20 cellular contexts compared by ENCODE assay signal in genomic region chr4:23947826-23948225, GRCh38. TPM values are rescaled to one million over a fixed set of nuclear protein-coding genes. Genes with fewer than 3 reads are reported as not detected.
A peak's percentile ranks its signal among the peaks of the same experiment; 100 is the strongest.
DNase-seq lines count a peak whose midpoint lies in the region; ATAC-seq and TF ChIP-seq lines count a peak whose summit lies in the region.
"Had no signal": no experiment of that assay in that cellular context is flagged by ENCODE, and none has a peak within 500 bp of the region (broad histone marks: within the 10 kb centered on the region; RNA-seq: fewer than 3 reads in every experiment).

No MANE protein-coding gene starts in this region.

- no peak overlapping the region for H4K91ac ChIP-seq in IMR-90 (ENCODE audit: insufficient read depth, low read depth, low read length)
- H4K91ac ChIP-seq in mesenchymal stem cell (ENCODE audit: low read length): no peak overlapping the region
- no peak overlapping the region for H4K91ac ChIP-seq in neuronal stem cell (ENCODE audit: low read depth, low read length, poor library complexity)

- H3K4me2 ChIP-seq in IMR-90 (ENCODE audit: low read depth, low read length) (no peak overlapping the region), mesenchymal stem cell (ENCODE audit: low read length, poor library complexity, severe bottlenecking) (no peak overlapping the region), neuronal stem cell (ENCODE audit: insufficient read depth, low read length, poor library complexity, severe bottlenecking) (no peak overlapping the region)
- H3K4me2 ChIP-seq: GM23338 had no signal

- intact Hi-C loops in IMR-90 (cut with micrococcal nuclease): no loop called here

- H3K4me1 ChIP-seq in IMR-90 (ENCODE audit: control insufficient read depth, insufficient read depth, low read length) (no peaks in the 10 kb centered on the region; the same call in 1 of the 2 replicates), mesenchymal stem cell (ENCODE audit: control insufficient read depth, insufficient read depth, low read depth, low read length) (peaks cover 8% of the 10 kb centered on the region), neuronal stem cell (ENCODE audit: control insufficient read depth in 2 of 2, insufficient read depth in 1 of 2, low read depth in 1 of 2, low read length in 2 of 2) (peaks cover 4 to 6% of the 10 kb centered on the region in 2 donors)
- H3K4me1 ChIP-seq: HAP-1 had no signal

- no peak for TF ChIP-seq RAD21 in IMR-90 (IDR thresholded peaks at IDR 0.05; ENCODE audit: low read length)

- H3K18ac ChIP-seq in IMR-90 (ENCODE audit: low read depth, low read length) (no peak overlapping the region), mesenchymal stem cell (ENCODE audit: low read depth in 1 of 2, low read length in 2 of 2) (peak overlapping the region in 1 of 2 experiments; percentile 85), neuronal stem cell (ENCODE audit: low read length) (no peak overlapping the region)

- H3K36me3 ChIP-seq in IMR-90 (ENCODE audit: control insufficient read depth, insufficient read depth, low read length): no peaks in the 10 kb centered on the region
- no peaks in the 10 kb centered on the region for H3K36me3 ChIP-seq in brain microvascular endothelial cell (replicated peaks)
- H3K36me3 ChIP-seq in mesenchymal stem cell (ENCODE audit: control insufficient read depth in 1 of 2, insufficient read depth in 2 of 2, low read depth in 1 of 2, low read length in 2 of 2): no peaks in the 10 kb centered on the region
- H3K36me3 ChIP-seq in neuronal stem cell (replicated peaks in 1 of 2; ENCODE audit: control insufficient read depth in 2 of 2, insufficient read depth in 2 of 2, low read length in 2 of 2): no peaks in the 10 kb centered on the region
- H3K36me3 ChIP-seq: HAP-1 had no signal

- dilution Hi-C loops in IMR-90 (cut with HindIII; ENCODE audit: low sequenced_read_pairs, unreplicated experiment): no loop called here

- peak overlapping the region; percentile 29; the same call in 1 of the 2 replicates for H3K4ac ChIP-seq in IMR-90 (ENCODE audit: low read depth, low read length)
- no peak overlapping the region for H3K4ac ChIP-seq in mesenchymal stem cell (ENCODE audit: low read depth in 1 of 2, low read length in 2 of 2)
- no peak overlapping the region for H3K4ac ChIP-seq in neuronal stem cell (ENCODE audit: low read length)

- H2AK9ac ChIP-seq in IMR-90 (replicated peaks; ENCODE audit: low read depth, low read length, poor library complexity): no peak overlapping the region

- no peaks in the 10 kb centered on the region; the same call in 1 of the 2 replicates for H3K9me1 ChIP-seq in IMR-90 (ENCODE audit: insufficient read depth, low read length)

- H3K9me3 ChIP-seq in IMR-90 (ENCODE audit: control insufficient read depth, insufficient read depth, low read length): no peaks in the 10 kb centered on the region
- H3K9me3 ChIP-seq in mesenchymal stem cell (ENCODE audit: control insufficient read depth, low read length): no peaks in the 10 kb centered on the region
- H3K9me3 ChIP-seq in neuronal stem cell (replicated peaks in 1 of 2; ENCODE audit: control insufficient read depth in 2 of 2, insufficient read depth in 1 of 2, low read depth in 1 of 2, low read length in 2 of 2): no peaks in the 10 kb centered on the region
- H3K9me3 ChIP-seq: HAP-1 had no signal

- TF ChIP-seq POLR2A in IMR-90 (IDR thresholded peaks at IDR 0.05; ENCODE audit: low read depth, low read length): no peak

- in situ Hi-C loops in IMR-90 (cut with MboI; ENCODE audit: low sequenced_read_pairs) (no loop called here), brain microvascular endothelial cell (cut with HindIII; ENCODE audit: low pct_ligation_motif_present, low sequenced_read_pairs) (no loop called here)

- 50% methylated on average over 1 of the region's 4 CpGs; no CpG with 5 or more reads in 1 of the 2 experiments for WGBS in IMR-90 (ENCODE audit: extremely low coverage in 2 of 2, insufficient read length in 1 of 2), 2 experiments
- WGBS in mesenchymal stem cell: 58% methylated on average over 3 of the region's 4 CpGs
- WGBS in neuronal stem cell (ENCODE audit: extremely low coverage in 2 of 2, insufficient read length in 2 of 2, insufficient replicate concordance in 1 of 2), 2 donors: no CpG with 5 or more reads among the region's 4 CpGs

- CTCF ChIA-PET in IMR-90 (lab: Yijun Ruan, JAX): no interaction called here

- BruUV-seq in IMR-90 (replicated peaks; lab: Mats Ljungman, UMichigan): no TSS peak

- H3K23ac ChIP-seq in IMR-90 (ENCODE audit: low read depth, low read length) (no peak overlapping the region), mesenchymal stem cell (ENCODE audit: low read length in 2 of 2) (no peak overlapping the region), neuronal stem cell (ENCODE audit: low read depth, low read length, poor library complexity) (no peak overlapping the region)

- H4K5ac ChIP-seq in IMR-90 (ENCODE audit: low read depth, low read length): no peak overlapping the region

- H2BK20ac ChIP-seq in IMR-90 (ENCODE audit: low read depth, low read length): no peak overlapping the region; the same call in 1 of the 2 replicates

- H2BK5ac ChIP-seq in IMR-90 (ENCODE audit: low read depth, low read length, poor library complexity, severe bottlenecking): no peak overlapping the region
- no peak overlapping the region for H2BK5ac ChIP-seq in mesenchymal stem cell (ENCODE audit: low read depth, low read length, poor library complexity, severe bottlenecking)
- no peak overlapping the region for H2BK5ac ChIP-seq in neuronal stem cell (ENCODE audit: low read length)

- H3K9ac ChIP-seq in IMR-90 (ENCODE audit: low read depth, low read length) (no peak overlapping the region), mesenchymal stem cell (ENCODE audit: low read length) (no peak overlapping the region), neuronal stem cell (ENCODE audit: low read depth, low read length, poor library complexity) (no peak overlapping the region)

- DNase-seq in IMR-90: peak; percentile 11
- peak; percentile 20 for DNase-seq in brain microvascular endothelial cell
- peak; percentile 22 for DNase-seq in mesenchymal stem cell
- no peak for DNase-seq in neuronal stem cell (ENCODE audit: low spot score)
- DNase-seq in NCI-H345 treated with DMSO at 0.1 percent for 48 hours (lab: John Stamatoyannopoulos, UW; ENCODE audit: unreplicated experiment): no peak
- DNase-seq: C1 segment of cervical spinal cord; Calu3; CD4-positive, alpha-beta memory T cell; COR-L47; DMS53; DMS79 treated with DMSO at 0.1 percent for 48 hours; GF-D8; HFFc6 had no signal

- H3K56ac ChIP-seq in IMR-90 (ENCODE audit: extremely low read depth, insufficient read depth, low read length): no peak overlapping the region

- 0 out of 2 replicates have a peak overlapping the region, but pooled peaks have one; percentile 8 for H2BK120ac ChIP-seq in IMR-90 (ENCODE audit: low read depth, low read length)
- H2BK120ac ChIP-seq in mesenchymal stem cell (ENCODE audit: low read depth, low read length): no peak overlapping the region
- H2BK120ac ChIP-seq in neuronal stem cell (ENCODE audit: low read depth, low read length): no peak overlapping the region

- H2AFZ ChIP-seq in IMR-90 (replicated peaks; ENCODE audit: low read length, poor library complexity): peak overlapping the region; percentile 36
- H2AFZ ChIP-seq in mesenchymal stem cell (ENCODE audit: low read depth, low read length): no peak overlapping the region
- H2AFZ ChIP-seq in neuronal stem cell (ENCODE audit: low read length): peak overlapping the region; percentile 6
- H2AFZ ChIP-seq: GM23338 had no signal

- H2BK12ac ChIP-seq in mesenchymal stem cell (ENCODE audit: low read length in 2 of 2) (peak overlapping the region; percentile 51 to 89), neuronal stem cell (ENCODE audit: low read length) (no peak overlapping the region)

- TF ChIP-seq CTCF in IMR-90 (conservative IDR thresholded peaks at IDR 0.05; ENCODE audit: low read depth, low read length): no peak
- no peak for TF ChIP-seq CTCF in brain microvascular endothelial cell (IDR thresholded peaks at IDR 0.05; ENCODE audit: low read depth, low read length, missing control alignments)

- no peaks in the 10 kb centered on the region for H4K20me1 ChIP-seq in IMR-90 (ENCODE audit: insufficient read depth, low read length)

- no peaks in the 10 kb centered on the region for H3K27me3 ChIP-seq in IMR-90 (ENCODE audit: control insufficient read depth, insufficient read depth, low read length)
- H3K27me3 ChIP-seq in brain microvascular endothelial cell (replicated peaks): no peaks in the 10 kb centered on the region
- H3K27me3 ChIP-seq in mesenchymal stem cell (ENCODE audit: control insufficient read depth in 1 of 2, insufficient read depth in 1 of 2, low read length in 2 of 2): no peaks in the 10 kb centered on the region
- no peaks in the 10 kb centered on the region for H3K27me3 ChIP-seq in neuronal stem cell (ENCODE audit: control insufficient read depth in 3 of 3, insufficient read depth in 3 of 3, low read depth in 1 of 3, low read length in 3 of 3)

- H4K8ac ChIP-seq in IMR-90 (ENCODE audit: low read depth in 2 of 2, low read length in 2 of 2) (no peak overlapping the region), mesenchymal stem cell (ENCODE audit: low read length) (no peak overlapping the region), neuronal stem cell (ENCODE audit: low read depth, low read length) (no peak overlapping the region)

- POLR2A ChIA-PET in IMR-90 (lab: Charles Lee; ENCODE audit: unreplicated experiment): no interaction called here

- ATAC-seq in IMR-90 (ENCODE audit: low read depth): no peak
- ATAC-seq in HG03280 (IDR thresholded peaks at IDR 0.05; ENCODE audit: unreplicated experiment): no peak
- no peak for ATAC-seq in GM21447 (IDR thresholded peaks at IDR 0.05; ENCODE audit: unreplicated experiment)
- ATAC-seq in GM19023 (IDR thresholded peaks at IDR 0.05; ENCODE audit: unreplicated experiment): no peak
- ATAC-seq: GM23338 had no signal

- H3K27ac ChIP-seq in IMR-90 (ENCODE audit: insufficient read depth, low read length) (no peak overlapping the region), brain microvascular endothelial cell (no peak overlapping the region), mesenchymal stem cell (ENCODE audit: low read length, poor library complexity, severe bottlenecking) (no peak overlapping the region), neuronal stem cell (replicated peaks; ENCODE audit: low read length) (no peak overlapping the region)

- H2BK15ac ChIP-seq in IMR-90 (ENCODE audit: low read depth, low read length): no peak overlapping the region
- H2BK15ac ChIP-seq in mesenchymal stem cell (ENCODE audit: low read depth, poor library complexity, severe bottlenecking): no peak overlapping the region
- H2BK15ac ChIP-seq in neuronal stem cell (ENCODE audit: low read length): no peak overlapping the region

- H3K14ac ChIP-seq in IMR-90 (replicated peaks; ENCODE audit: low read depth, low read length) (0 out of 2 replicates have a peak overlapping the region, but pooled peaks have one; percentile 59), mesenchymal stem cell (ENCODE audit: low read length in 2 of 2) (peak overlapping the region in 1 of 2 experiments; percentile 81), neuronal stem cell (ENCODE audit: low read length) (no peak overlapping the region)

- no peak overlapping the region for H3K4me3 ChIP-seq in IMR-90 (ENCODE audit: insufficient read depth, low read depth, low read length)
- H3K4me3 ChIP-seq in brain microvascular endothelial cell (ENCODE audit: low read depth, low read length): no peak overlapping the region
- H3K4me3 ChIP-seq in mesenchymal stem cell (ENCODE audit: insufficient read depth in 1 of 2, low read depth in 1 of 2, low read length in 2 of 2): no peak overlapping the region
- H3K4me3 ChIP-seq in neuronal stem cell (ENCODE audit: low read length in 2 of 2): no peak overlapping the region
- H3K4me3 ChIP-seq: GM23338, HAP-1 had no signal

- H3K79me1 ChIP-seq in IMR-90 (ENCODE audit: low read depth in 1 of 2, low read length in 2 of 2) (no peaks in the 10 kb centered on the region), mesenchymal stem cell (replicated peaks; ENCODE audit: low read length, poor library complexity, severe bottlenecking) (no peaks in the 10 kb centered on the region), neuronal stem cell (ENCODE audit: low read depth, low read length) (no peaks in the 10 kb centered on the region)

- H2AK5ac ChIP-seq in IMR-90 (ENCODE audit: low read depth, low read length) (no peak overlapping the region), mesenchymal stem cell (ENCODE audit: low read length, severe bottlenecking) (no peak overlapping the region), neuronal stem cell (ENCODE audit: low read depth, low read length) (no peak overlapping the region)

RNA-seq across cellular contexts. Expression of gene PPARGC1A, which starts 58.0 kb away (rescaled TPM):
- total RNA-seq in IMR-90 (2012; rRNA removed): under 0.01 TPM in 2 replicates
- 0.03 TPM in 2 replicates for polyA plus RNA-seq in IMR-90 (2012; rRNA removed)
- 0.01 TPM in 1 of 2 replicates, not detected in the other for polyA plus RNA-seq in IMR-90 (2012; cell fraction: cytosol; rRNA removed)
- 0.25 TPM in 1 of 2 replicates, not detected in the other for polyA plus RNA-seq in IMR-90 (2012; cell fraction: nucleus; rRNA removed; ENCODE audit: low replicate concordance)
- polyA plus RNA-seq in mesenchymal stem cell (2013, experiment 1 of 2): 1.0 TPM
- 1.7 TPM for polyA plus RNA-seq in mesenchymal stem cell (2013, experiment 2 of 2)
- polyA plus RNA-seq in neuronal stem cell (2013, experiment 1 of 2): 2.1 TPM
- 2.0 TPM for polyA plus RNA-seq in neuronal stem cell (2013, experiment 2 of 2)
- total RNA-seq: A673; CD4-positive, alpha-beta memory T cell; G401; HFFc6 had no signal
- polyA plus RNA-seq: CD4-positive, alpha-beta memory T cell had no signal

Comparison
In these comparisons a context has a peak if more than half of its experiments do, and no peak if none do; other contexts are left out.
1. DNase-seq: peak in IMR-90 (single experiment), brain microvascular endothelial cell (single experiment) and mesenchymal stem cell (single experiment); none in neuronal stem cell (single experiment) and NCI-H345 treated with DMSO at 0.1 percent for 48 hours (single experiment).